ENCODE assay signal across 1 cellular context in the genomic region with DNA sequence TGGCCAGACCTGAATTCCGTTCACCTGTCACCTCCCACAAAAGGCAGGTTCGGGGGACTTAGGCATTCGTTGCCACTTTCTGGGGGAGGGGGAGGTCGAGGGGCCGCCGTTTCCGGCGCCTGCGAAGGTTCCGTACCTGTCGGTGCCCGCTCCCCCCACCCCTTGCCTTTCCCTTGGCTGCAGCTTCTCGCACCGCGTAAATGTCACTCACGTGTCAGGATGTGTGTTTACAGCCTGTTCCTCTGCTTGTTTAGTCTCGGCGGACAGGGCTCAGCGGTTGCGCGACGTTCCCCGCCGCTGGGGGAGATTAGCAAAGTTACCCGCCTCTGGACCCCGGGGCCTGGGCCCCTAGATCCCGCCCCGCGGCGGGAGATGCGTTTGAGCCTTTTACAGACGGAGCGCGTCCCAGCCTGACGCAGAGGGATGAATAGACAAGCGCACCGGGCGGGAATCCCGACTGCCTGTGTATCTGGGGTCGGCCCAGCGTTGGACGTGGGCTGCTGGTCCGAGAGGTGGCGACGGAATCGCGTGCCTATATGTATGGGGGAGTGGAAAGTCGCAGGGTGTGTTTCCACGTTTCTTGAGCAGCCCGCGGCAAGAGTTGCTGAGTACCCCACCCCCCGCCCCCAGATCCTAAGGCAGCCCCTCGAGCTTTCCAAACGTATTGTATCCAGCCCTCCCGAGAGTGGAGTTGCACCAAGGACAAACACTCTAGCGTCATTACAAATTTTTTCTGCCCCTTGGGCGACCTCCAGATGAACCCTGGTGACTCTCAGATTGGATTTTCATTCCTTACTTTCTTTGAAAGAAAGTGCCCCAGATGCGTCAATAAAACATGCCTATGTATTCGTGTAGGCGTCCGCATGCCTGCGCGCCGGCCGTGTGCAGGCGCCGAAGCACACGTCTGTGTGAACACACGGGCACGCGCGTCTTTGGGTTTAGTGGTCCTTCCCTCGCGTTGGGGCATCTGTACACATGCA.
TF ChIP-seq lines count a peak whose summit lies in the region.

No MANE protein-coding gene starts in this region.

TF ChIP-seq in HepG2, 621 proteins besides CTCF, POLR2A, EP300 and RAD21 (continued from another document):
- TF ChIP-seq, protein P1, sequence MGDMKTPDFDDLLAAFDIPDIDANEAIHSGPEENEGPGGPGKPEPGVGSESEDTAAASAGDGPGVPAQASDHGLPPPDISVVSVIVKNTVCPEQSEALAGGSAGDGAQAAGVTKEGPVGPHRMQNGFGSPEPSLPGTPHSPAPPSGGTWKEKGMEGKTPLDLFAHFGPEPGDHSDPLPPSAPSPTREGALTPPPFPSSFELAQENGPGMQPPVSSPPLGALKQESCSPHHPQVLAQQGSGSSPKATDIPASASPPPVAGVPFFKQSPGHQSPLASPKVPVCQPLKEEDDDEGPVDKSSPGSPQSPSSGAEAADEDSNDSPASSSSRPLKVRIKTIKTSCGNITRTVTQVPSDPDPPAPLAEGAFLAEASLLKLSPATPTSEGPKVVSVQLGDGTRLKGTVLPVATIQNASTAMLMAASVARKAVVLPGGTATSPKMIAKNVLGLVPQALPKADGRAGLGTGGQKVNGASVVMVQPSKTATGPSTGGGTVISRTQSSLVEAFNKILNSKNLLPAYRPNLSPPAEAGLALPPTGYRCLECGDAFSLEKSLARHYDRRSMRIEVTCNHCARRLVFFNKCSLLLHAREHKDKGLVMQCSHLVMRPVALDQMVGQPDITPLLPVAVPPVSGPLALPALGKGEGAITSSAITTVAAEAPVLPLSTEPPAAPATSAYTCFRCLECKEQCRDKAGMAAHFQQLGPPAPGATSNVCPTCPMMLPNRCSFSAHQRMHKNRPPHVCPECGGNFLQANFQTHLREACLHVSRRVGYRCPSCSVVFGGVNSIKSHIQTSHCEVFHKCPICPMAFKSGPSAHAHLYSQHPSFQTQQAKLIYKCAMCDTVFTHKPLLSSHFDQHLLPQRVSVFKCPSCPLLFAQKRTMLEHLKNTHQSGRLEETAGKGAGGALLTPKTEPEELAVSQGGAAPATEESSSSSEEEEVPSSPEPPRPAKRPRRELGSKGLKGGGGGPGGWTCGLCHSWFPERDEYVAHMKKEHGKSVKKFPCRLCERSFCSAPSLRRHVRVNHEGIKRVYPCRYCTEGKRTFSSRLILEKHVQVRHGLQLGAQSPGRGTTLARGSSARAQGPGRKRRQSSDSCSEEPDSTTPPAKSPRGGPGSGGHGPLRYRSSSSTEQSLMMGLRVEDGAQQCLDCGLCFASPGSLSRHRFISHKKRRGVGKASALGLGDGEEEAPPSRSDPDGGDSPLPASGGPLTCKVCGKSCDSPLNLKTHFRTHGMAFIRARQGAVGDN (CRISPR knock-in tag; IDR thresholded peaks at IDR 0.05), result 0 out of 2 replicates have a peak, but pooled peaks have one; percentile 18
- TF ChIP-seq, protein P2, sequence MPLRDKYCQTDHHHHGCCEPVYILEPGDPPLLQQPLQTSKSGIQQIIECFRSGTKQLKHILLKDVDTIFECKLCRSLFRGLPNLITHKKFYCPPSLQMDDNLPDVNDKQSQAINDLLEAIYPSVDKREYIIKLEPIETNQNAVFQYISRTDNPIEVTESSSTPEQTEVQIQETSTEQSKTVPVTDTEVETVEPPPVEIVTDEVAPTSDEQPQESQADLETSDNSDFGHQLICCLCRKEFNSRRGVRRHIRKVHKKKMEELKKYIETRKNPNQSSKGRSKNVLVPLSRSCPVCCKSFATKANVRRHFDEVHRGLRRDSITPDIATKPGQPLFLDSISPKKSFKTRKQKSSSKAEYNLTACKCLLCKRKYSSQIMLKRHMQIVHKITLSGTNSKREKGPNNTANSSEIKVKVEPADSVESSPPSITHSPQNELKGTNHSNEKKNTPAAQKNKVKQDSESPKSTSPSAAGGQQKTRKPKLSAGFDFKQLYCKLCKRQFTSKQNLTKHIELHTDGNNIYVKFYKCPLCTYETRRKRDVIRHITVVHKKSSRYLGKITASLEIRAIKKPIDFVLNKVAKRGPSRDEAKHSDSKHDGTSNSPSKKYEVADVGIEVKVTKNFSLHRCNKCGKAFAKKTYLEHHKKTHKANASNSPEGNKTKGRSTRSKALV (CRISPR knock-in tag; IDR thresholded peaks at IDR 0.05), result peak; percentile 85; the same call in 1 of the 2 replicates
- peak; percentile 41; the same call in 1 of the 2 replicates for TF ChIP-seq CBX2 (IDR thresholded peaks at IDR 0.05; ENCODE audit: low read depth, low read length)
- no peak for TF ChIP-seq CBX2 (CRISPR knock-in tag; IDR thresholded peaks at IDR 0.05; ENCODE audit: low read depth)
- peak; percentile 99 for TF ChIP-seq EZH2 (conservative IDR thresholded peaks at IDR 0.05; ENCODE audit: low read depth, low read length)
- no peak for TF ChIP-seq ZNF788 (CRISPR knock-in tag; IDR thresholded peaks at IDR 0.05; ENCODE audit: borderline replicate concordance)
- TF ChIP-seq AHR (CRISPR knock-in tag; IDR thresholded peaks at IDR 0.05), result no peak
- peak; percentile 95 for TF ChIP-seq HNRNPLL (IDR thresholded peaks at IDR 0.05; ENCODE audit: low read depth, low read length, poor library complexity, severe bottlenecking)
- TF ChIP-seq ZFP36L2 (CRISPR knock-in tag; IDR thresholded peaks at IDR 0.05), result no peak
- TF ChIP-seq, protein P3, sequence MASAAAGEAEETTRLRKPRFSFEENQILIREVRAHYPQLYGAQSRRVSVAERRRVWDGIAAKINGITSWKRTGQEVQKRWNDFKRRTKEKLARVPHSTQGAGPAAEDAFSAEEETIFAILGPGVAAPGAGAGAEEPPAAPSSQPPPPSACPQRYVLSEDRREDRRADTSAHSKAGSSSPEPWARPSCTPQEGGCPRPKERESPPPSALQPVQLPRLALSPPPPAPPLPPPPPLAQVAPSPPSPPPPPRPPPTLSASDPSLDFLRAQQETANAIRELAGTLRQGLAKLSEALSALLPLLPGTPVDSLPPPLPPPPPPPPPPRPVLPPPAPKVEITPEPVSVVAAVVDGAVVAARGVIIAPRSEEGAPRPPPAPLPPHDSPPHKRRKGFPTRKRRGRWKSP (CRISPR knock-in tag; IDR thresholded peaks at IDR 0.05), result peak; percentile 20; the same call in 1 of the 2 replicates
